In the genomic region with DNA sequence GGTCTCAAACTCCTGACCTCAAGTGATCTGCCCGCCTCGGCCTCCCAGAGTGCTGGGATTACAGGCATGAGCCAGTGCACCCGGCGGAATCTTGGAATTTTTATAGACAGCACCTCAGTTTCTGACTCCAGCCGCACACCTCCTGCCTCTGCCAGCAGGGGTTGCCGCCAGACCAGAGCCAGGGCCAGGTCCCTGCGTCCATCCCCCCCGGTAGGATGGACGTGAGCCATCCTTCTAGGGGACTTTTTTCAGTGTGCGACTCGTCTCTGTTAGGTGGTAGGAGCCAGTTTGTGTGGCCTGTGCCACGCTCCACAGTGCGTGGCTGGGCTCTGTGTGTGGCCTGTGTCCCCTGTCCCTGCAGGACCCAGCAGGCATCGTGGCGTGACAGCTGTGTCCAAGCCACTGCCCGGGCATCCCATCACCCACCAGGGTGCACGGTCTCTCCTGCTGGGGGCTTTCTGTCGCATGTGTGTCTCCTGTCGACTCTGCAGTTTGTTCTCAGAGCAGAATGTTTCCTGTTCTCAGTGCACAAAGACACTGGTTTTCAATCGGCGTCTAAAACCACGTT, we compare ENCODE assay signal across 28 cellular contexts.
"Had no signal": no experiment of that assay in that cellular context is flagged by ENCODE, and none has a peak within 500 bp of the region (broad histone marks: within the 10 kb centered on the region; RNA-seq: fewer than 3 reads in every experiment).

No MANE protein-coding gene starts in this region.

- H3K27ac Mint-ChIP-seq: activated naive CD4-positive, alpha-beta T cell treated with anti-CD3 and anti-CD28 coated beads, Interleukin-2, amount 50 U/mL, for 72 hours; activated T-cell treated with anti-CD3 and anti-CD28 coated beads, Interleukin-2, amount 50 U/mL, for 72 hours; effector memory CD8-positive, alpha-beta T cell; nephron progenitor cell; T-cell; T-helper 2 cell treated with Interferon-gamma antibody and Interleukin-4, amounts not matched to agents 5 μg/mL and 100 μg/mL, for 36 hours had no signal

- H3K27ac ChIP-seq: pancreas, right atrium auricular region, testis had no signal

- H3K9me3 Mint-ChIP-seq: activated naive CD4-positive, alpha-beta T cell treated with anti-CD3 and anti-CD28 coated beads, Interleukin-2, amount 50 U/mL, for 72 hours; activated T-cell treated with anti-CD3 and anti-CD28 coated beads, Interleukin-2, amount 50 U/mL, for 72 hours; effector memory CD8-positive, alpha-beta T cell; nephron progenitor cell; T-cell; T-helper 2 cell treated with Interferon-gamma antibody and Interleukin-4, amounts not matched to agents 5 μg/mL and 100 μg/mL, for 36 hours had no signal

- H3K27me3 Mint-ChIP-seq: effector memory CD8-positive, alpha-beta T cell; T-cell had no signal

- H3K9me3 ChIP-seq: esophagus muscularis mucosa, mucosa of descending colon, pancreas, prostate gland, right atrium auricular region, testis had no signal

- ATAC-seq: activated naive CD4-positive, alpha-beta T cell treated with anti-CD3 and anti-CD28 coated beads, Interleukin-2, amount 50 U/mL, for 72 hours; activated T-cell treated with anti-CD3 and anti-CD28 coated beads, Interleukin-2, amount 50 U/mL, for 72 hours; effector memory CD8-positive, alpha-beta T cell; left ventricle myocardium superior; mucosa of descending colon; pancreas; stimulated activated naive CD8-positive, alpha-beta T cell treated with anti-CD3 and anti-CD28 coated beads, Interleukin-15, Interleukin-2, amounts not matched to agents 100 U/mL and 50 U/mL, for 24 hours; T-cell had no signal

- H3K27me3 ChIP-seq: esophagus muscularis mucosa, pancreas, right atrium auricular region, testis had no signal

- H3K4me1 Mint-ChIP-seq: T-cell had no signal

- H3K4me3 ChIP-seq: esophagus muscularis mucosa, mucosa of descending colon, pancreas, prostate gland, right atrium auricular region, testis had no signal

- H3K4me3 Mint-ChIP-seq: activated T-cell treated with anti-CD3 and anti-CD28 coated beads, Interleukin-2, amount 50 U/mL, for 72 hours; effector memory CD8-positive, alpha-beta T cell; nephron progenitor cell; T-cell; T-helper 2 cell treated with Interferon-gamma antibody and Interleukin-4, amounts not matched to agents 5 μg/mL and 100 μg/mL, for 36 hours had no signal

- FAIRE-seq: islet of Langerhans, pancreas, urothelium cell line had no signal

- DNase-seq: activated CD4-positive, alpha-beta T cell treated with anti-CD3 and anti-CD28 coated beads for 4 hours; activated CD4-positive, alpha-beta T cell treated with anti-CD3 and anti-CD28 coated beads, Interleukin-2, amount 50 U/mL, for 4 hours; activated naive CD4-positive, alpha-beta T cell; activated T-cell treated with anti-CD3 and anti-CD28 coated beads for 4 hours; activated T-cell treated with anti-CD3 and anti-CD28 coated beads, Interleukin-2, amount 50 U/mL, for 72 hours; anterior cingulate cortex; cerebellar nuclear complex; cortex of kidney; effector memory CD8-positive, alpha-beta T cell; foreskin melanocyte; left ventricle myocardium superior; mucosa of descending colon; nephron progenitor cell; nucleus accumbens; stimulated activated CD4-positive, alpha-beta T cell treated with anti-CD3 and anti-CD28 coated beads, Interleukin-12 subunit alpha, Interleukin-12 subunit beta, amount 100 ng/mL, for 4 hours; stimulated activated CD4-positive, alpha-beta T cell treated with anti-CD3 and anti-CD28 coated beads, Interleukin-4, amount 100 ng/mL, for 1 hour; stimulated activated naive CD8-positive, alpha-beta T cell treated with anti-CD3 and anti-CD28 coated beads, Interleukin-15, Interleukin-2, amounts not matched to agents 100 U/mL and 50 U/mL, for 24 hours; T-cell; testis; trophoblast cell had no signal

- H3K36me3 Mint-ChIP-seq: activated naive CD4-positive, alpha-beta T cell treated with anti-CD3 and anti-CD28 coated beads, Interleukin-2, amount 50 U/mL, for 72 hours had no signal
